ENCODE assay signal across 14 cellular contexts in the genomic region with DNA sequence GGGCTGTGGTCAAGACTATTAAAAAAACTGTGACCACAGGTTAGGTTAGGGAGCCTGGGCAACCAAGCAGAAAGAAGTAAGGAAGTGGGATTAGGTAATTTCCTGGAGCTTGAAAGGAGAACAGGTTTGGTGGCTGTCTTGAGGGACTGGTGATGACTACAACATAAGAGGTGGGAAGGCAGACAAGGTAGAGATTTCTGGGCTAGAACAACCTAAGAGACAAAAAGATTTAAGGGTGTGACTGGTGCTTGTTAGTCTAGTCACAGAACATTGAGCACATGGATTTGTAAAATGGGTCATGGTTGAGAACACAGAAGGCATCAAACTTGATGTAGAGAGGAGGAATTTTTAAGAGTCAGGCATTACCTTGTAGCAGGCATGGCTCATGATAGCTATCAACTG.
DNase-seq lines count a peak whose midpoint lies in the region; ATAC-seq and TF ChIP-seq lines count a peak whose summit lies in the region.
"Had no signal": no experiment of that assay in that cellular context is flagged by ENCODE, and none has a peak within 500 bp of the region (broad histone marks: within the 10 kb centered on the region; RNA-seq: fewer than 3 reads in every experiment).

No MANE protein-coding gene starts in this region.

- H3K4me3 ChIP-seq in epithelial cell of proximal tubule (ENCODE audit: low read depth, low read length): no peak overlapping the region
- no peak overlapping the region for H3K4me3 ChIP-seq in skin epidermis
- no peak overlapping the region for H3K4me3 ChIP-seq in foreskin fibroblast (ENCODE audit: low read depth in 1 of 2, low read length in 2 of 2)
- H3K4me3 ChIP-seq: SJCRH30, upper lobe of left lung had no signal

- ATAC-seq in stimulated activated naive CD8-positive, alpha-beta T cell treated with anti-CD3 and anti-CD28 coated beads, Interleukin-15, Interleukin-2, amounts not matched to agents 100 U/mL and 50 U/mL, for 24 hours: no peak

- H3K27ac ChIP-seq in skin epidermis: peak overlapping the region in 15 of 21 experiments; percentile 0 to 71 (median 38)
- H3K27ac ChIP-seq: SJCRH30 had no signal

- DNase-seq in SIG-M5 treated with dmso at 0.1 percent for 504 hours (lab: John Stamatoyannopoulos, UW; ENCODE audit: unreplicated experiment) (peak; percentile 50), SIG-M5 (lab: John Stamatoyannopoulos, UW) (no peak), MV-4-11 (lab: John Stamatoyannopoulos, UW) (peak; percentile 43), epithelial cell of proximal tubule (ENCODE audit: low read depth) (peak; percentile 62), foreskin fibroblast (no peak), GM19240 (ENCODE audit: insufficient read length, low spot score) (no peak)
- DNase-seq in stimulated activated naive CD8-positive, alpha-beta T cell treated with anti-CD3 and anti-CD28 coated beads, Interleukin-15, Interleukin-2, amounts not matched to agents 100 U/mL and 50 U/mL, for 24 hours: no peak
- DNase-seq: NCI-H1048; NCI-H524 treated with DMSO at 0.1 percent for 48 hours; posterior cingulate gyrus; SJCRH30; stimulated activated CD4-positive, alpha-beta T cell treated with anti-CD3 and anti-CD28 coated beads, Interleukin-1b, Interleukin-23, amount 100 ng/mL, for 48 hours; upper lobe of left lung had no signal

- TF ChIP-seq CTCF in epithelial cell of proximal tubule (conservative IDR thresholded peaks at IDR 0.05; ENCODE audit: low read depth, low read length) (no peak), foreskin fibroblast (IDR thresholded peaks at IDR 0.05; ENCODE audit: low read depth, low read length) (no peak)

Comparison
In these comparisons a context has a peak if more than half of its experiments do, and no peak if none do; other contexts are left out.
1. DNase-seq: peak in SIG-M5 treated with dmso at 0.1 percent for 504 hours (single experiment), MV-4-11 (single experiment) and epithelial cell of proximal tubule (single experiment); none in SIG-M5 (single experiment), foreskin fibroblast (0 of 2), GM19240 (single experiment) and stimulated activated naive CD8-positive, alpha-beta T cell treated with anti-CD3 and anti-CD28 coated beads, Interleukin-15, Interleukin-2, amounts not matched to agents 100 U/mL and 50 U/mL, for 24 hours (single experiment).